ENCODE assay signal across 1 cellular context in genomic region chrX:155767101-155767878, GRCh38.
TF ChIP-seq lines count a peak whose summit lies in the region.

No MANE protein-coding gene starts in this region.

TF ChIP-seq in K562, 482 proteins besides CTCF, POLR2A, EP300 and RAD21 (continued from another document and continues in another):
- TF ChIP-seq, protein P1, sequence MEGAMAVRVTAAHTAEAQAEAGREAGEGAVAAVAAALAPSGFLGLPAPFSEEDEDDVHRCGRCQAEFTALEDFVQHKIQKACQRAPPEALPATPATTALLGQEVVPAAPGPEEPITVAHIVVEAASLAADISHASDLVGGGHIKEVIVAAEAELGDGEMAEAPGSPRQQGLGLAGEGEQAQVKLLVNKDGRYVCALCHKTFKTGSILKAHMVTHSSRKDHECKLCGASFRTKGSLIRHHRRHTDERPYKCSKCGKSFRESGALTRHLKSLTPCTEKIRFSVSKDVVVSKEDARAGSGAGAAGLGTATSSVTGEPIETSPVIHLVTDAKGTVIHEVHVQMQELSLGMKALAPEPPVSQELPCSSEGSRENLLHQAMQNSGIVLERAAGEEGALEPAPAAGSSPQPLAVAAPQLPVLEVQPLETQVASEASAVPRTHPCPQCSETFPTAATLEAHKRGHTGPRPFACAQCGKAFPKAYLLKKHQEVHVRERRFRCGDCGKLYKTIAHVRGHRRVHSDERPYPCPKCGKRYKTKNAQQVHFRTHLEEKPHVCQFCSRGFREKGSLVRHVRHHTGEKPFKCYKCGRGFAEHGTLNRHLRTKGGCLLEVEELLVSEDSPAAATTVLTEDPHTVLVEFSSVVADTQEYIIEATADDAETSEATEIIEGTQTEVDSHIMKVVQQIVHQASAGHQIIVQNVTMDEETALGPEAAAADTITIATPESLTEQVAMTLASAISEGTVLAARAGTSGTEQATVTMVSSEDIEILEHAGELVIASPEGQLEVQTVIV (CRISPR knock-in tag; IDR thresholded peaks at IDR 0.05; ENCODE audit: borderline replicate concordance): no peak
- peak; percentile 26 to 34; a peak in 1 of 4 replicates for TF ChIP-seq TRIM24 (IDR thresholded peaks at IDR 0.05)
- TF ChIP-seq ADNP (tag; IDR thresholded peaks at IDR 0.05): no peak
- no peak for TF ChIP-seq ZMIZ1 (IDR thresholded peaks at IDR 0.05; ENCODE audit: low read depth in 2 of 2, low read length in 2 of 2)
- peak; percentile 45 for TF ChIP-seq PRDM10 (IDR thresholded peaks at IDR 0.05; ENCODE audit: partially characterized antibody)
- TF ChIP-seq, protein P2, sequence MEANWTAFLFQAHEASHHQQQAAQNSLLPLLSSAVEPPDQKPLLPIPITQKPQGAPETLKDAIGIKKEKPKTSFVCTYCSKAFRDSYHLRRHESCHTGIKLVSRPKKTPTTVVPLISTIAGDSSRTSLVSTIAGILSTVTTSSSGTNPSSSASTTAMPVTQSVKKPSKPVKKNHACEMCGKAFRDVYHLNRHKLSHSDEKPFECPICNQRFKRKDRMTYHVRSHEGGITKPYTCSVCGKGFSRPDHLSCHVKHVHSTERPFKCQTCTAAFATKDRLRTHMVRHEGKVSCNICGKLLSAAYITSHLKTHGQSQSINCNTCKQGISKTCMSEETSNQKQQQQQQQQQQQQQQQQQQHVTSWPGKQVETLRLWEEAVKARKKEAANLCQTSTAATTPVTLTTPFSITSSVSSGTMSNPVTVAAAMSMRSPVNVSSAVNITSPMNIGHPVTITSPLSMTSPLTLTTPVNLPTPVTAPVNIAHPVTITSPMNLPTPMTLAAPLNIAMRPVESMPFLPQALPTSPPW (CRISPR knock-in tag; IDR thresholded peaks at IDR 0.05): peak; percentile 71
- no peak for TF ChIP-seq SRSF1 (IDR thresholded peaks at IDR 0.05; ENCODE audit: low read depth, low read length)
- peak; percentile 38; the same call in 1 of the 2 replicates for TF ChIP-seq HLTF (IDR thresholded peaks at IDR 0.05)
- no peak for TF ChIP-seq MEF2A (IDR thresholded peaks at IDR 0.05; ENCODE audit: control insufficient read depth, low read depth, low read length)
- peak; percentile 69; the same call in 1 of the 2 replicates for TF ChIP-seq MTA1 (IDR thresholded peaks at IDR 0.05; ENCODE audit: borderline replicate concordance)
- 0 out of 2 replicates have a peak, but pooled peaks have one; percentile 39 for TF ChIP-seq SMARCE1 (IDR thresholded peaks at IDR 0.05)
- TF ChIP-seq TEAD1 (CRISPR knock-in tag; IDR thresholded peaks at IDR 0.05): no peak
- no peak for TF ChIP-seq NFIX (CRISPR knock-in tag; IDR thresholded peaks at IDR 0.05; ENCODE audit: low read depth)
- TF ChIP-seq ARID1B (IDR thresholded peaks at IDR 0.05): peak; percentile 33; the same call in 1 of the 2 replicates
- 0 out of 2 replicates have a peak, but pooled peaks have one; percentile 56 for TF ChIP-seq ZNF512 (tag; IDR thresholded peaks at IDR 0.05)
- TF ChIP-seq GTF3C2 (IDR thresholded peaks at IDR 0.05; ENCODE audit: borderline replicate concordance, extremely low read depth, insufficient read length): no peak
- TF ChIP-seq, protein P3, sequence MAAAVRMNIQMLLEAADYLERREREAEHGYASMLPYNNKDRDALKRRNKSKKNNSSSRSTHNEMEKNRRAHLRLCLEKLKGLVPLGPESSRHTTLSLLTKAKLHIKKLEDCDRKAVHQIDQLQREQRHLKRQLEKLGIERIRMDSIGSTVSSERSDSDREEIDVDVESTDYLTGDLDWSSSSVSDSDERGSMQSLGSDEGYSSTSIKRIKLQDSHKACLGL (CRISPR knock-in tag; IDR thresholded peaks at IDR 0.05; ENCODE audit: borderline replicate concordance, poor library complexity, severe bottlenecking): no peak
- no peak for TF ChIP-seq RBFOX2 (IDR thresholded peaks at IDR 0.05; ENCODE audit: low read depth, low read length)
- TF ChIP-seq TOE1 (IDR thresholded peaks at IDR 0.05; ENCODE audit: borderline replicate concordance): peak; percentile 55
- no peak for TF ChIP-seq TOE1 (CRISPR knock-in tag; IDR thresholded peaks at IDR 0.05; ENCODE audit: borderline replicate concordance, low read depth)
- TF ChIP-seq CTBP1 (IDR thresholded peaks at IDR 0.05; ENCODE audit: borderline replicate concordance): 0 out of 2 replicates have a peak, but pooled peaks have one; percentile 17
- TF ChIP-seq, protein P4, sequence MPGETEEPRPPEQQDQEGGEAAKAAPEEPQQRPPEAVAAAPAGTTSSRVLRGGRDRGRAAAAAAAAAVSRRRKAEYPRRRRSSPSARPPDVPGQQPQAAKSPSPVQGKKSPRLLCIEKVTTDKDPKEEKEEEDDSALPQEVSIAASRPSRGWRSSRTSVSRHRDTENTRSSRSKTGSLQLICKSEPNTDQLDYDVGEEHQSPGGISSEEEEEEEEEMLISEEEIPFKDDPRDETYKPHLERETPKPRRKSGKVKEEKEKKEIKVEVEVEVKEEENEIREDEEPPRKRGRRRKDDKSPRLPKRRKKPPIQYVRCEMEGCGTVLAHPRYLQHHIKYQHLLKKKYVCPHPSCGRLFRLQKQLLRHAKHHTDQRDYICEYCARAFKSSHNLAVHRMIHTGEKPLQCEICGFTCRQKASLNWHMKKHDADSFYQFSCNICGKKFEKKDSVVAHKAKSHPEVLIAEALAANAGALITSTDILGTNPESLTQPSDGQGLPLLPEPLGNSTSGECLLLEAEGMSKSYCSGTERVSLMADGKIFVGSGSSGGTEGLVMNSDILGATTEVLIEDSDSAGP (CRISPR knock-in tag; IDR thresholded peaks at IDR 0.05): no peak
- TF ChIP-seq, protein P5, sequence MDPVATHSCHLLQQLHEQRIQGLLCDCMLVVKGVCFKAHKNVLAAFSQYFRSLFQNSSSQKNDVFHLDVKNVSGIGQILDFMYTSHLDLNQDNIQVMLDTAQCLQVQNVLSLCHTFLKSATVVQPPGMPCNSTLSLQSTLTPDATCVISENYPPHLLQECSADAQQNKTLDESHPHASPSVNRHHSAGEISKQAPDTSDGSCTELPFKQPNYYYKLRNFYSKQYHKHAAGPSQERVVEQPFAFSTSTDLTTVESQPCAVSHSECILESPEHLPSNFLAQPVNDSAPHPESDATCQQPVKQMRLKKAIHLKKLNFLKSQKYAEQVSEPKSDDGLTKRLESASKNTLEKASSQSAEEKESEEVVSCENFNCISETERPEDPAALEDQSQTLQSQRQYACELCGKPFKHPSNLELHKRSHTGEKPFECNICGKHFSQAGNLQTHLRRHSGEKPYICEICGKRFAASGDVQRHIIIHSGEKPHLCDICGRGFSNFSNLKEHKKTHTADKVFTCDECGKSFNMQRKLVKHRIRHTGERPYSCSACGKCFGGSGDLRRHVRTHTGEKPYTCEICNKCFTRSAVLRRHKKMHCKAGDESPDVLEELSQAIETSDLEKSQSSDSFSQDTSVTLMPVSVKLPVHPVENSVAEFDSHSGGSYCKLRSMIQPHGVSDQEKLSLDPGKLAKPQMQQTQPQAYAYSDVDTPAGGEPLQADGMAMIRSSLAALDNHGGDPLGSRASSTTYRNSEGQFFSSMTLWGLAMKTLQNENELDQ (CRISPR knock-in tag; IDR thresholded peaks at IDR 0.05; ENCODE audit: borderline replicate concordance): no peak
- TF ChIP-seq PTTG1 (tag; IDR thresholded peaks at IDR 0.05; ENCODE audit: low read depth): no peak
- TF ChIP-seq ETV5 (CRISPR knock-in tag; IDR thresholded peaks at IDR 0.05; ENCODE audit: low read depth): no peak
- TF ChIP-seq NFE2L1 (tag; IDR thresholded peaks at IDR 0.05; ENCODE audit: borderline replicate concordance, low read depth): no peak
- TF ChIP-seq, protein P6, sequence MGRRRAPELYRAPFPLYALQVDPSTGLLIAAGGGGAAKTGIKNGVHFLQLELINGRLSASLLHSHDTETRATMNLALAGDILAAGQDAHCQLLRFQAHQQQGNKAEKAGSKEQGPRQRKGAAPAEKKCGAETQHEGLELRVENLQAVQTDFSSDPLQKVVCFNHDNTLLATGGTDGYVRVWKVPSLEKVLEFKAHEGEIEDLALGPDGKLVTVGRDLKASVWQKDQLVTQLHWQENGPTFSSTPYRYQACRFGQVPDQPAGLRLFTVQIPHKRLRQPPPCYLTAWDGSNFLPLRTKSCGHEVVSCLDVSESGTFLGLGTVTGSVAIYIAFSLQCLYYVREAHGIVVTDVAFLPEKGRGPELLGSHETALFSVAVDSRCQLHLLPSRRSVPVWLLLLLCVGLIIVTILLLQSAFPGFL (CRISPR knock-in tag; IDR thresholded peaks at IDR 0.05): no peak
- TF ChIP-seq ZNF57 (CRISPR knock-in tag; IDR thresholded peaks at IDR 0.05): no peak
- no peak for TF ChIP-seq ZNF76 (CRISPR knock-in tag; IDR thresholded peaks at IDR 0.05; ENCODE audit: borderline replicate concordance)
- TF ChIP-seq ZNF785 (CRISPR knock-in tag; IDR thresholded peaks at IDR 0.05): no peak
- TF ChIP-seq PHTF2 (CRISPR knock-in tag; IDR thresholded peaks at IDR 0.05): no peak
- TF ChIP-seq NBN (IDR thresholded peaks at IDR 0.05; ENCODE audit: low read depth): 0 out of 2 replicates have a peak, but pooled peaks have one; percentile 62
- peak; percentile 89; the same call in 1 of the 2 replicates for TF ChIP-seq HDGF (IDR thresholded peaks at IDR 0.05)
- no peak for TF ChIP-seq ZNF507 (tag; conservative IDR thresholded peaks at IDR 0.05)
